In genomic region chr2:45567974-45568789, GRCh38 we compare ENCODE assay signal across 1 cellular context.
TF ChIP-seq lines count a peak whose summit lies in the region.

No MANE protein-coding gene starts in this region.

TF ChIP-seq in GM12878, 131 proteins besides CTCF, POLR2A, EP300 and RAD21 (continued from another document and continues in another):
- TF ChIP-seq ZNF687 (IDR thresholded peaks at IDR 0.05) (peak; percentile 61; the same call in 1 of the 2 replicates), HDGF (IDR thresholded peaks at IDR 0.05) (no peak), PAX5 (IDR thresholded peaks at IDR 0.05; ENCODE audit: borderline replicate concordance, low read depth, low read length) (no peak), EGR1 (IDR thresholded peaks at IDR 0.05; ENCODE audit: borderline replicate concordance in 1 of 2, low read depth in 2 of 2, low read length in 2 of 2) (no peak), RELB (IDR thresholded peaks at IDR 0.05; ENCODE audit: low read depth) (peak; percentile 51; the same call in 1 of the 2 replicates), YBX1 (IDR thresholded peaks at IDR 0.05) (no peak), MAX (IDR thresholded peaks at IDR 0.05; ENCODE audit: low read depth, low read length) (no peak), DPF2 (IDR thresholded peaks at IDR 0.05) (no peak), ZNF592 (IDR thresholded peaks at IDR 0.05) (peak; percentile 15; the same call in 1 of the 2 replicates), FOS (IDR thresholded peaks at IDR 0.05; ENCODE audit: borderline replicate concordance, extremely low read depth, insufficient read length) (no peak), CUX1 (IDR thresholded peaks at IDR 0.05; ENCODE audit: insufficient replicate concordance, low read depth, low read length) (no peak), ASH2L (IDR thresholded peaks at IDR 0.05; ENCODE audit: borderline replicate concordance, low read depth) (no peak), E4F1 (IDR thresholded peaks at IDR 0.05; ENCODE audit: borderline replicate concordance, partially characterized antibody) (no peak), SMC3 (IDR thresholded peaks at IDR 0.05; ENCODE audit: borderline replicate concordance, low read length) (no peak), MEF2A (IDR thresholded peaks at IDR 0.05; ENCODE audit: insufficient read depth, low read depth, low read length) (0 out of 2 replicates have a peak, but pooled peaks have one; percentile 37), EZH2 (IDR thresholded peaks at IDR 0.05; ENCODE audit: borderline replicate concordance, control insufficient read depth, low read depth, low read length) (no peak), PKNOX1 (IDR thresholded peaks at IDR 0.05) (peak; percentile 80), MTA2 (IDR thresholded peaks at IDR 0.05; ENCODE audit: low read depth) (peak; percentile 57; the same call in 1 of the 2 replicates), ZBTB33 (IDR thresholded peaks at IDR 0.05) (no peak), ZBTB40 (IDR thresholded peaks at IDR 0.05; ENCODE audit: borderline replicate concordance) (peak; percentile 86)
